In genomic region chr6:69594405-69594804, GRCh38 we compare ENCODE assay signal across 16 cellular contexts.
DNase-seq lines count a peak whose midpoint lies in the region; ATAC-seq lines count a peak whose summit lies in the region.
"Had no signal": no experiment of that assay in that cellular context is flagged by ENCODE, and none has a peak within 500 bp of the region (broad histone marks: within the 10 kb centered on the region; RNA-seq: fewer than 3 reads in every experiment).

No MANE protein-coding gene starts in this region.

- H3K79me2 ChIP-seq in trophoblast cell (ENCODE audit: control insufficient read depth, insufficient read depth, low read length, poor library complexity) = no peaks in the 10 kb centered on the region

- no peak overlapping the region for H3K4ac ChIP-seq in trophoblast cell (ENCODE audit: low read depth, low read length)

- H3K18ac ChIP-seq in trophoblast cell (ENCODE audit: low read length) = no peak overlapping the region

- no peak overlapping the region for H4K91ac ChIP-seq in trophoblast cell (ENCODE audit: low read depth, low read length)

- H3K9ac ChIP-seq in trophoblast cell (ENCODE audit: low read length) = no peak overlapping the region

- H3K27ac ChIP-seq in trophoblast cell (ENCODE audit: low read depth, low read length) = no peak overlapping the region
- H3K27ac ChIP-seq: A549, C4-2B had no signal

- no CpG with 5 or more reads among the region's 1 CpG for WGBS in trophoblast cell (ENCODE audit: extremely low coverage, insufficient coverage, insufficient read length)

- no peak overlapping the region for H4K8ac ChIP-seq in trophoblast cell (ENCODE audit: low read depth, low read length)

- H3K4me3 ChIP-seq in trophoblast cell (ENCODE audit: low read depth, low read length) = no peak overlapping the region
- H3K4me3 ChIP-seq: A549, GM12878 had no signal

- no peaks in the 10 kb centered on the region for H3K4me1 ChIP-seq in trophoblast cell (ENCODE audit: control insufficient read depth in 1 of 2, insufficient read depth in 2 of 2, low read length in 2 of 2)
- H3K4me1 ChIP-seq: A549, Caco-2 had no signal

- H3K14ac ChIP-seq in trophoblast cell (ENCODE audit: low read length) = no peak overlapping the region

- no peak for ATAC-seq in GM21515 (IDR thresholded peaks at IDR 0.05; ENCODE audit: unreplicated experiment)
- ATAC-seq: A549, GM12878, HepG2 had no signal

- no peak overlapping the region for H4K12ac ChIP-seq in trophoblast cell (ENCODE audit: low read depth, low read length)

- peak; percentile 3 for DNase-seq in A172 (ENCODE audit: low spot score)
- DNase-seq in LoVo (ENCODE audit: low spot score) = peak; percentile 2
- no peak for DNase-seq in trophoblast cell
- no peak for DNase-seq in glomerular visceral epithelial cell (ENCODE audit: extremely low spot score)
- DNase-seq in DMS 273 (lab: John Stamatoyannopoulos, UW; ENCODE audit: unreplicated experiment) = no peak
- DNase-seq: AML-193; Caco-2; CD4-positive, alpha-beta T cell; DMS153; DND-41; H9 had no signal

- no peak overlapping the region for H2AFZ ChIP-seq in trophoblast cell (ENCODE audit: insufficient read depth, low read length, poor library complexity)

- peak overlapping the region; percentile 63 for H2BK12ac ChIP-seq in trophoblast cell (ENCODE audit: low read length)

- no peaks in the 10 kb centered on the region for H3K79me1 ChIP-seq in trophoblast cell (ENCODE audit: low read length)

- no peak overlapping the region for H3K4me2 ChIP-seq in trophoblast cell (ENCODE audit: low read length)
- H3K4me2 ChIP-seq: A549 had no signal

- no peak overlapping the region for H2BK120ac ChIP-seq in trophoblast cell (ENCODE audit: insufficient read depth, low read length, poor library complexity)

- no peak overlapping the region for H3K23ac ChIP-seq in trophoblast cell (ENCODE audit: low read length)

- no peaks in the 10 kb centered on the region for H3K27me3 ChIP-seq in trophoblast cell (ENCODE audit: insufficient read depth, low read length)

- no peaks in the 10 kb centered on the region for H3K9me3 ChIP-seq in trophoblast cell (ENCODE audit: insufficient read depth, low read depth, low read length)
- H3K9me3 ChIP-seq: A549, Caco-2 had no signal

- peaks cover 0 to 1% of the 10 kb centered on the region in 2 experiments for H3K36me3 ChIP-seq in trophoblast cell (ENCODE audit: control insufficient read depth in 1 of 2, insufficient read depth in 2 of 2, low read length in 2 of 2)

- H2BK5ac ChIP-seq in trophoblast cell (ENCODE audit: low read depth, low read length, poor library complexity) = no peak overlapping the region

- no peak overlapping the region for H2AK5ac ChIP-seq in trophoblast cell (ENCODE audit: low read length)

Comparison
In these comparisons a context has a peak if more than half of its experiments do, and no peak if none do; other contexts are left out.
1. DNase-seq: peak in A172 (single experiment) and LoVo (single experiment); none in trophoblast cell (0 of 2), glomerular visceral epithelial cell (single experiment) and DMS 273 (single experiment).